1 cellular context compared by ENCODE assay signal in the genomic region with DNA sequence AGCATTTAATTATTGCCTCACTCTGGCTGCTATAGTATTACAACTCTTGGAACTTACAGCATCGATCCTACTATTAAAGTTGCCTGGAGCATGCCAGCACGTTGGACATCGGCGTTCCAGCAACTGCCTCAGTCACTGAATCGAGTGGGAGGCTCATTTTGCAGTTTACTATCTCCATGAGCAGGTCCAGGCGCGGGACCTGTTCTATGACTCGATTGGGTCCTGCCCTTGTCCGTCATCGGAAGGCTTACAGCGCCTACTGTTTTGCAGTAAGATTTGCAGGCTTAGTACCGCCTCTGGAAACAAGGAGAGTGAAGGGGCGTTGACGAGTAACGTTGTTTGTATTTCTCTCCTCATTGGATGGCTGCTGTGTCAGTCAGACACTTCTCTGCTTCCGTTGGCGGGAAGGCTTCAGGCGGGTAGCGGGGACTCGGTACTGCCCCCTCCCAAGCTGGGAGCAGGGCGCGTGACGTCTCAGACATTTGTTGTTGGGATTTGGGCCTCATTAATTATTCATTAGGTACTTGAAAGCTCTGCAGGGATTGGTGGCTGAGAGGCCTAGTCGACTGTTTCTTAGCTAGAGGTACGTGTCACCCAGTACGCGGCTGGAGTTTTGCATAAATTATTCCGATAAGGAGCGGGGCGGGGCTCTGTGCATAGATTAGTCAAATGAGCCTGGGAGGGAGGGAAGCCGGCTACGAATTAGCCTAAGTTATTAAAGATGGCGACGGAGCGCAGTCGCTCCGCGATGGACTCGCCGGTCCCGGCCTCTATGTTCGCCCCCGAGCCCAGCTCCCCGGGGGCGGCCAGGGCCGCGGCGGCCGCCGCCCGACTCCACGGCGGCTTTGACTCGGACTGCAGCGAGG.
TF ChIP-seq lines count a peak whose summit lies in the region.

A gene (plus strand): TSS at position 710 of the 866 bp plus-strand sequence. CDS start 12 bp downstream, at position 722.

TF ChIP-seq in H1, 55 proteins besides CTCF, POLR2A, EP300 and RAD21 (continued from another document):
- TF ChIP-seq NANOG (IDR thresholded peaks at IDR 0.05; ENCODE audit: insufficient read depth, low read depth, low read length, poor library complexity, severe bottlenecking) (peak; percentile 88), KDM4A (IDR thresholded peaks at IDR 0.05; ENCODE audit: low read depth, low read length, severe bottlenecking) (peak; percentile 73), CBX8 (IDR thresholded peaks at IDR 0.05; ENCODE audit: borderline replicate concordance, low read depth, low read length) (no peak), SP4 (IDR thresholded peaks at IDR 0.05; ENCODE audit: low read length) (peak; percentile 65; the same call in 1 of the 2 replicates), ZNF274 (IDR thresholded peaks at IDR 0.05; ENCODE audit: borderline replicate concordance, extremely low read depth, low read length) (no peak), SP1 (IDR thresholded peaks at IDR 0.05; ENCODE audit: low read depth, low read length) (peak; percentile 98), CBX5 (IDR thresholded peaks at IDR 0.05; ENCODE audit: low read depth, low read length) (no peak), ASH2L (IDR thresholded peaks at IDR 0.05; ENCODE audit: low read length) (no peak), CHD2 (IDR thresholded peaks at IDR 0.05; ENCODE audit: low read length) (peak; percentile 90), SIRT6 (IDR thresholded peaks at IDR 0.05; ENCODE audit: low read length) (no peak), BCL11A (IDR thresholded peaks at IDR 0.05; ENCODE audit: low read depth in 2 of 2, low read length in 2 of 2) (no peak), BACH1 (IDR thresholded peaks at IDR 0.05; ENCODE audit: low read length) (0 out of 2 replicates have a peak, but pooled peaks have one; percentile 8), RXRA (IDR thresholded peaks at IDR 0.05; ENCODE audit: insufficient read depth, low read depth, low read length) (no peak), EGR1 (IDR thresholded peaks at IDR 0.05; ENCODE audit: borderline replicate concordance, low read depth, low read length) (no peak), KDM1A (IDR thresholded peaks at IDR 0.05; ENCODE audit: borderline replicate concordance, low read length) (no peak), MAFK (IDR thresholded peaks at IDR 0.05; ENCODE audit: low read depth, low read length) (no peak; the same call in 1 of the 2 replicates), TCF12 (IDR thresholded peaks at IDR 0.05; ENCODE audit: low read depth, low read length) (no peak), CHD1 (IDR thresholded peaks at IDR 0.05; ENCODE audit: low read depth, low read length) (no peak), HDAC6 (IDR thresholded peaks at IDR 0.05; ENCODE audit: low read depth, low read length) (no peak), SUZ12 (IDR thresholded peaks at IDR 0.05; ENCODE audit: low read length) (no peak), SP2 (IDR thresholded peaks at IDR 0.05; ENCODE audit: low read length) (peak; percentile 85), TBP (IDR thresholded peaks at IDR 0.05; ENCODE audit: low read depth, low read length) (peak; percentile 90), TAF7 (optimal IDR thresholded peaks at IDR 0.05; ENCODE audit: borderline replicate concordance, low read depth, low read length) (peak; percentile 79), CTBP2 (IDR thresholded peaks at IDR 0.05; ENCODE audit: borderline replicate concordance, insufficient read depth, insufficient read length, low read length) (no peak), RBBP5 (IDR thresholded peaks at IDR 0.05; ENCODE audit: borderline replicate concordance, low read depth, low read length) (no peak), KDM5A (IDR thresholded peaks at IDR 0.05; ENCODE audit: low read length) (no peak), HDAC2 (IDR thresholded peaks at IDR 0.05; ENCODE audit: borderline replicate concordance in 1 of 2, low read depth in 2 of 2, low read length in 2 of 2) (no peak), POLR2AphosphoS5 (IDR thresholded peaks at IDR 0.05; ENCODE audit: low read depth, low read length) (peak; percentile 96), RNF2 (IDR thresholded peaks at IDR 0.05; ENCODE audit: borderline replicate concordance, low read depth, low read length, missing control alignments, poor library complexity, severe bottlenecking) (no peak), TEAD4 (IDR thresholded peaks at IDR 0.05; ENCODE audit: low read depth, low read length) (0 out of 2 replicates have a peak, but pooled peaks have one; percentile 3), YY1 (IDR thresholded peaks at IDR 0.05; ENCODE audit: low read depth, low read length) (peak; percentile 94), FOSL1 (IDR thresholded peaks at IDR 0.05; ENCODE audit: insufficient read depth, low read depth, low read length) (no peak), PHF8 (conservative IDR thresholded peaks at IDR 0.05; ENCODE audit: low read depth, low read length) (peak; percentile 94; the same call in 1 of the 2 replicates), RFX5 (IDR thresholded peaks at IDR 0.05; ENCODE audit: borderline replicate concordance, low read depth, low read length) (no peak), SAP30 (IDR thresholded peaks at IDR 0.05; ENCODE audit: insufficient read depth, insufficient replicate concordance, low read length) (no peak), SRF (IDR thresholded peaks at IDR 0.05; ENCODE audit: low read depth, low read length) (no peak)
- TF ChIP-seq, protein P1, sequence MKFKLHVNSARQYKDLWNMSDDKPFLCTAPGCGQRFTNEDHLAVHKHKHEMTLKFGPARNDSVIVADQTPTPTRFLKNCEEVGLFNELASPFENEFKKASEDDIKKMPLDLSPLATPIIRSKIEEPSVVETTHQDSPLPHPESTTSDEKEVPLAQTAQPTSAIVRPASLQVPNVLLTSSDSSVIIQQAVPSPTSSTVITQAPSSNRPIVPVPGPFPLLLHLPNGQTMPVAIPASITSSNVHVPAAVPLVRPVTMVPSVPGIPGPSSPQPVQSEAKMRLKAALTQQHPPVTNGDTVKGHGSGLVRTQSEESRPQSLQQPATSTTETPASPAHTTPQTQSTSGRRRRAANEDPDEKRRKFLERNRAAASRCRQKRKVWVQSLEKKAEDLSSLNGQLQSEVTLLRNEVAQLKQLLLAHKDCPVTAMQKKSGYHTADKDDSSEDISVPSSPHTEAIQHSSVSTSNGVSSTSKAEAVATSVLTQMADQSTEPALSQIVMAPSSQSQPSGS (IDR thresholded peaks at IDR 0.05; ENCODE audit: low read length): no peak
- TF ChIP-seq, protein P2, sequence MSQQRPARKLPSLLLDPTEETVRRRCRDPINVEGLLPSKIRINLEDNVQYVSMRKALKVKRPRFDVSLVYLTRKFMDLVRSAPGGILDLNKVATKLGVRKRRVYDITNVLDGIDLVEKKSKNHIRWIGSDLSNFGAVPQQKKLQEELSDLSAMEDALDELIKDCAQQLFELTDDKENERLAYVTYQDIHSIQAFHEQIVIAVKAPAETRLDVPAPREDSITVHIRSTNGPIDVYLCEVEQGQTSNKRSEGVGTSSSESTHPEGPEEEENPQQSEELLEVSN (IDR thresholded peaks at IDR 0.05): no peak; the same call in 1 of the 2 replicates
